1 cellular context compared by ENCODE assay signal in genomic region chr1:184982002-184982954, GRCh38.
TF ChIP-seq lines count a peak whose summit lies in the region.

No MANE protein-coding gene starts in this region.

TF ChIP-seq in WTC11, 78 proteins besides CTCF, POLR2A, EP300 and RAD21 (continued from another document):
- TF ChIP-seq PREB (CRISPR knock-in tag; IDR thresholded peaks at IDR 0.05; ENCODE audit: borderline replicate concordance) = no peak
- TF ChIP-seq MAX (CRISPR knock-in tag; IDR thresholded peaks at IDR 0.05) = no peak
- TF ChIP-seq TCF7 (CRISPR knock-in tag; IDR thresholded peaks at IDR 0.05; ENCODE audit: low read depth) = no peak
- TF ChIP-seq ZBTB21 (CRISPR knock-in tag; IDR thresholded peaks at IDR 0.05; ENCODE audit: borderline replicate concordance) = no peak
